Comparison of ENCODE assay signal across 8 cellular contexts in the genomic region with DNA sequence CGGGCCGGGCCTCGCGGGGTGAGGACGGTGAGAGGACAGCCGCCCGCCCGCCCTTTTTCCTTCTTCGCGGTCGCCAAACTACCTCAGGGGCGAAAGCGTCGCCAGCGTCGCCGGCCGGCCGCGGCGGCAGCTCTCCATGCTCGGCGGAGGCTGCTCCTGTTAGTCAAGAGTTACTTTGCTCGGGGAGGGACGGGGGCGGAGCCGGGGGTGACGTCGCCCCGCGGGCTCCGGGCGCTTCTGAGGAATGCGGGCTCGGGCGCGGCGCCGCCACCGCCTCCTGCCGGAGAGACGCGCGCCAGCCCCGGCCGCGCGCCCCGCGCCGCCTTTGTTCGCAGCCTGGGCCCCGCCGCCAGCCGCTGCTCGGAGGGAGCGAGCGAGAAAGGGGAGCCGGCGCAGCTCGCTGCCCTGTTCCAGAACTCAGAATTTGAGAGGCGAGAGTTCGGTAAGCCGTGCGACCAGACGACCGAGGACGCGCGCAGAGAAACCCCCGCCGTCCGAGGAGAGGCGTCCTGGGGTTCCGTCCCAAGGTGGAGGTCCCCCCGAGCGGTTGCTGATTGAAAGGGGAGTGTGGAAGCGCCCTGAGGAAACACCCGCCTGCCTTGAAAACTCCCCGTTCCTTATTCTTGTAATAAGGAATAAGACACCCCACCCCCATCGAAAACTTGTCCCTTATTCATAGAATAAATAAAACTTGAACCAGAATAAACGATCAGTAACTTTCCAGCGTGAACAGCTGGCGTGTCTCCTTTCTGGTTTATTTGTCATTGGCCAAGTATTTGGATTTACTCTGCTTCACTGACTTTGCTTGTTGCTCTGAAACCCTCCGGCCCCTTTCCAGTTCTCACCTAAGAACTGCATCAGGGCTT. TPM values are rescaled to one million over a fixed set of nuclear protein-coding genes. Genes with fewer than 3 reads are reported as not detected.
A peak's percentile ranks its signal among the peaks of the same experiment; 100 is the strongest.
DNase-seq lines count a peak whose midpoint lies in the region; ATAC-seq lines count a peak whose summit lies in the region.

A gene (minus strand): TSS at position 164 of the 866 bp plus-strand sequence. CDS start 241 bp downstream, outside the sequence.

- intact Hi-C loops in CD4-positive, alpha-beta memory T cell (cut with micrococcal nuclease) = loop anchor here (1.0 to 2.0 kb wide), 3 partner anchors 664 to 1254 kb away; a partner anchor contains a TSS

- H3K9me3 Mint-ChIP-seq in CD4-positive, alpha-beta memory T cell = peaks cover 0 to 2% (median 0%) of the 10 kb centered on the region in 8 donors
- peaks cover 0 to 1% (median 0%) of the 10 kb centered on the region in 9 donors for H3K9me3 Mint-ChIP-seq in naive thymus-derived CD8-positive, alpha-beta T cell
- no peaks in the 10 kb centered on the region for H3K9me3 Mint-ChIP-seq in stimulated activated naive B cell treated with anti-CD40 and anti-IgM and Interleukin-4, amounts not matched to agents 10 μg/mL and 1 μg/mL and 100 μg/mL, for 72 hours

- H3K36me3 Mint-ChIP-seq in CD4-positive, alpha-beta memory T cell = peaks cover 0 to 9% of the 10 kb centered on the region in 2 donors
- H3K36me3 Mint-ChIP-seq in naive thymus-derived CD8-positive, alpha-beta T cell = no peaks in the 10 kb centered on the region
- H3K36me3 Mint-ChIP-seq in stimulated activated naive B cell treated with anti-CD40 and anti-IgM and Interleukin-4, amounts not matched to agents 10 μg/mL and 1 μg/mL and 100 μg/mL, for 72 hours = no peaks in the 10 kb centered on the region

- H3K4me1 Mint-ChIP-seq in CD4-positive, alpha-beta memory T cell = peaks cover 11 to 27% (median 19%) of the 10 kb centered on the region in 4 donors
- H3K4me1 Mint-ChIP-seq in naive thymus-derived CD8-positive, alpha-beta T cell = peaks cover 13 to 34% (median 26%) of the 10 kb centered on the region in 4 donors
- peaks cover 14 to 28% of the 10 kb centered on the region in 2 donors for H3K4me1 Mint-ChIP-seq in stimulated activated naive B cell treated with anti-CD40 and anti-IgM and Interleukin-4, amounts not matched to agents 10 μg/mL and 1 μg/mL and 100 μg/mL, for 72 hours

- peak within 1 kb of the TSS; percentile 59 to 71 for H3K4me3 ChIP-seq in CD4-positive, alpha-beta memory T cell (ENCODE audit: low read length in 2 of 2)

- H3K27me3 ChIP-seq in CD4-positive, alpha-beta memory T cell (ENCODE audit: insufficient read depth, low read length) = peaks cover 37% of the 10 kb centered on the region

- POLR2A ChIA-PET in CD4-positive, alpha-beta memory T cell (lab: Charles Lee; ENCODE audit: partially characterized antibody) = interaction anchor here (0.6 to 1.3 kb wide), 2 partner anchors 620 to 855 kb away, joined by 3 read pairs; a partner anchor contains a TSS
- POLR2A ChIA-PET in naive thymus-derived CD8-positive, alpha-beta T cell (lab: Charles Lee) = interaction anchor here (0.5 to 1.3 kb wide), 4 partner anchors 468 to 1166 kb away, joined by 3 to 4 read pairs (median 4); no protein-coding TSS in a partner anchor

- DNase-seq in CD4-positive, alpha-beta memory T cell = peak; percentile 77 to 88 (median 81)
- DNase-seq in OCI-M1 (lab: John Stamatoyannopoulos, UW) (peak; percentile 95), fibroblast of peridontal ligament (ENCODE audit: extremely low read depth) (peak; percentile 87)
- peak; percentile 83 for DNase-seq in activated T-helper 9 cell treated with anti-CD3 and anti-CD28 coated beads, Interleukin-2, amount 50 U/mL, for 16 hours (ENCODE audit: low read depth)
- DNase-seq in naive thymus-derived CD8-positive, alpha-beta T cell = peak; percentile 78 to 93 (median 90)
- DNase-seq in stimulated activated naive B cell treated with anti-CD40 and anti-IgM and Interleukin-4, amounts not matched to agents 10 μg/mL and 1 μg/mL and 100 μg/mL, for 72 hours = peak; percentile 63

- H3K27me3 Mint-ChIP-seq in CD4-positive, alpha-beta memory T cell = peaks cover 47 to 62% of the 10 kb centered on the region in 2 donors
- H3K27me3 Mint-ChIP-seq in naive thymus-derived CD8-positive, alpha-beta T cell = peaks cover 5 to 53% (median 15%) of the 10 kb centered on the region in 5 donors
- peaks cover 48 to 75% of the 10 kb centered on the region in 2 donors for H3K27me3 Mint-ChIP-seq in stimulated activated naive B cell treated with anti-CD40 and anti-IgM and Interleukin-4, amounts not matched to agents 10 μg/mL and 1 μg/mL and 100 μg/mL, for 72 hours

- peaks cover 23% of the 10 kb centered on the region for H3K4me1 ChIP-seq in CD4-positive, alpha-beta memory T cell (ENCODE audit: insufficient read depth, low read length)

- peak within 1 kb of the TSS; percentile 3 for H3K27ac ChIP-seq in CD4-positive, alpha-beta memory T cell (ENCODE audit: low read depth, low read length)

- peak within 1 kb of the TSS; percentile 58 to 87 (median 84) for H3K27ac Mint-ChIP-seq in CD4-positive, alpha-beta memory T cell
- peak within 1 kb of the TSS; percentile 74 to 98 (median 95) for H3K27ac Mint-ChIP-seq in naive thymus-derived CD8-positive, alpha-beta T cell
- peak within 1 kb of the TSS; percentile 87 for H3K27ac Mint-ChIP-seq in stimulated activated naive B cell treated with anti-CD40 and anti-IgM and Interleukin-4, amounts not matched to agents 10 μg/mL and 1 μg/mL and 100 μg/mL, for 72 hours

- ATAC-seq in GM19351 (IDR thresholded peaks at IDR 0.05; ENCODE audit: unreplicated experiment) = peak; percentile 83
- peak; percentile 88 for ATAC-seq in HG03469 (IDR thresholded peaks at IDR 0.05; ENCODE audit: unreplicated experiment)
- peak; percentile 82 to 83 for ATAC-seq in naive thymus-derived CD8-positive, alpha-beta T cell
- ATAC-seq in stimulated activated naive B cell treated with anti-CD40 and anti-IgM and Interleukin-4, amounts not matched to agents 10 μg/mL and 1 μg/mL and 100 μg/mL, for 72 hours (replicated peaks) = peak; percentile 89 to 91

- CTCF ChIA-PET in CD4-positive, alpha-beta memory T cell (lab: Charles Lee; ENCODE audit: partially characterized antibody) = interaction anchor here (0.9 to 1.6 kb wide), 6 partner anchors 13 to 1004 kb away, joined by 3 to 5 read pairs (median 4); no protein-coding TSS in a partner anchor

- H3K4me3 Mint-ChIP-seq in CD4-positive, alpha-beta memory T cell = peak within 1 kb of the TSS; percentile 85 to 96 (median 90)
- peak within 1 kb of the TSS; percentile 94 to 99 (median 97) for H3K4me3 Mint-ChIP-seq in naive thymus-derived CD8-positive, alpha-beta T cell
- H3K4me3 Mint-ChIP-seq in stimulated activated naive B cell treated with anti-CD40 and anti-IgM and Interleukin-4, amounts not matched to agents 10 μg/mL and 1 μg/mL and 100 μg/mL, for 72 hours = peak within 1 kb of the TSS; percentile 92 to 94

- no peaks in the 10 kb centered on the region for H3K9me3 ChIP-seq in CD4-positive, alpha-beta memory T cell (ENCODE audit: control insufficient read depth in 1 of 2, low read length in 2 of 2)

- no peaks in the 10 kb centered on the region for H3K36me3 ChIP-seq in CD4-positive, alpha-beta memory T cell (ENCODE audit: insufficient read depth, low read length)

RNA-seq across cellular contexts. Expression of the gene that starts here (rescaled TPM):
- total RNA-seq in CD4-positive, alpha-beta memory T cell = under 1 TPM; 0.47 to 0.61 TPM
- polyA plus RNA-seq in CD4-positive, alpha-beta memory T cell = 1 to 10 TPM in 1 of 2 donors, not detected in 1; 1.5 TPM
- total RNA-seq in naive thymus-derived CD8-positive, alpha-beta T cell = 1 to 10 TPM; 6.7 to 7.5 TPM
- polyA plus RNA-seq in naive thymus-derived CD8-positive, alpha-beta T cell = 1 to 10 TPM; 3.7 to 6.3 (median 6.1) TPM

Comparison
In these comparisons a context has a peak if more than half of its experiments do, and no peak if none do; other contexts are left out.
1. Peak in every context shown above with its lines: DNase-seq, ATAC-seq, H3K4me3 ChIP-seq and H3K27ac ChIP-seq.
2. RNA of the gene that starts here (total RNA-seq): 6.7 to 7.5 TPM in naive thymus-derived CD8-positive, alpha-beta T cell; 0.47 to 0.61 TPM in CD4-positive, alpha-beta memory T cell; every median in the first group is over 4 times any median in the second.